In the genomic region with DNA sequence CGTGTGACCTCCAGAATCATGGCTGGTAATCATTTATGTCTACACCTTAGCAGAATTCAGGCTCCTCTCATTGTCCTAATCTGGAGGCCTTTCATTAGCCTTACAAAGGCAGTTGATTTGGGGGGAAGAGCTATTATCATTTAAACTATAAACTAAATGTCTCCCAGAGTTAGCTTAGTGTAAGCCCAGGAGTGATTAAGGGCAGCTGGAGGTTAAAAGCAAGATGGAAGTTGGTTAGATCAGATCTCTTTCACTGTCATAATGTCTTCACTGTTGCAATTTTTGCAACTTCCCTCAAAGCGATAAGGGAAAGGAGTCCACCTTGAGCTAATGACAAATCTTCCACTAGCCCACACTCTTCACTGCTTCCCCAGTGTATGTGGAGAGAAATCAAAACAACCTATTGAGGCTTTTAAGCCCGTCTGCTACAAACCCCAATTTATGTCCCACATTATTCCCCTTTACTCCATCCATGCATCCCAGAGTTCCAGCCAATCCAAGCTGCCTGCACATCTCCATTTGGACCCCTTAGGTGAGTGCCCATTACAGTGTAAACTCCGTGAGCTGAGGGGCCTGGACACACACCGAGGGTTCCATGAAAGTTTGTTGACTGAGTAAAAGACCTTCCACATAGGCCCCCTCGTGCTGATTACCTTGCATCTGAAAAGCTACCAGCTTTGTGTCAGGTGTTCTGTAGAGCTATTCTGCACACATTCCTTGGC, we compare ENCODE assay signal across 22 cellular contexts.
DNase-seq lines count a peak whose midpoint lies in the region; ATAC-seq and TF ChIP-seq lines count a peak whose summit lies in the region.
"Had no signal": no experiment of that assay in that cellular context is flagged by ENCODE, and none has a peak within 500 bp of the region (broad histone marks: within the 10 kb centered on the region; RNA-seq: fewer than 3 reads in every experiment).

No MANE protein-coding gene starts in this region.

- H3K36me3 ChIP-seq in endodermal cell (ENCODE audit: control insufficient read depth, insufficient read depth, low read length) (no peaks in the 10 kb centered on the region), upper lobe of right lung (no peaks in the 10 kb centered on the region)
- H3K36me3 ChIP-seq in naive thymus-derived CD4-positive, alpha-beta T cell (ENCODE audit: control insufficient read depth in 2 of 3, insufficient read depth in 3 of 3, low read length in 3 of 3) = no peaks in the 10 kb centered on the region
- H3K36me3 ChIP-seq: SJSA1 had no signal

- peak overlapping the region; percentile 63 for H3K56ac ChIP-seq in H9 (ENCODE audit: insufficient read length, low read depth, low read length)

- H3K9me3 Mint-ChIP-seq in H9 (peaks cover 0 to 3% of the 10 kb centered on the region in 2 experiments; a peak in 2 of 5 replicates), endodermal cell (no peaks in the 10 kb centered on the region)
- peaks cover 0 to 6% (median 3%) of the 10 kb centered on the region in 11 donors for H3K9me3 Mint-ChIP-seq in naive thymus-derived CD4-positive, alpha-beta T cell

- H3K4me1 ChIP-seq in H9 (ENCODE audit: insufficient read depth, low read length) (peaks cover 18% of the 10 kb centered on the region; the same call in 1 of the 2 replicates), endodermal cell (ENCODE audit: control insufficient read depth, insufficient read depth, low read length) (peaks cover 10% of the 10 kb centered on the region), upper lobe of right lung (no peaks in the 10 kb centered on the region)
- no peaks in the 10 kb centered on the region for H3K4me1 ChIP-seq in naive thymus-derived CD4-positive, alpha-beta T cell (ENCODE audit: control insufficient read depth in 2 of 2, insufficient read depth in 2 of 2, low read length in 2 of 2)
- H3K4me1 ChIP-seq: A549, SJSA1 had no signal

- ATAC-seq in naive thymus-derived CD4-positive, alpha-beta T cell = peak; percentile 49
- ATAC-seq in upper lobe of right lung (no peak), HG03280 (IDR thresholded peaks at IDR 0.05; ENCODE audit: unreplicated experiment) (no peak)
- ATAC-seq: A549, Right ventricle myocardium inferior had no signal

- no peak overlapping the region for H3K4ac ChIP-seq in H9 (ENCODE audit: low read depth, low read length)

- H3K27ac Mint-ChIP-seq in H9 (peak overlapping the region; percentile 96 to 97 (median 97)), endodermal cell (peak overlapping the region; percentile 56)
- H3K27ac Mint-ChIP-seq in naive thymus-derived CD4-positive, alpha-beta T cell = no peak overlapping the region
- H3K27ac Mint-ChIP-seq: B cell, CD14-positive monocyte, IgD-negative memory B cell had no signal

- peak overlapping the region; percentile 58 for H2AK5ac ChIP-seq in H9 (ENCODE audit: insufficient read length, low read length)

- H3T11ph ChIP-seq in H9 (ENCODE audit: low read length) = peak overlapping the region; percentile 2

- H3K23ac ChIP-seq in H9 (ENCODE audit: insufficient read length, low read depth, low read length) = no peak overlapping the region

- H3K18ac ChIP-seq in H9 (ENCODE audit: insufficient read length, low read depth, low read length) = no peak overlapping the region

- CTCF ChIA-PET in naive thymus-derived CD4-positive, alpha-beta T cell (lab: Charles Lee) = no interaction called here

- WGBS in H9 (ENCODE audit: extremely low coverage, insufficient read length, low lambda C conversion rate) = no CpG with 5 or more reads among the region's 6 CpGs
- WGBS in endodermal cell (ENCODE audit: insufficient coverage in 1 of 2, insufficient read length in 1 of 2), 2 experiments = 76 to 83% methylated on average over 4 to 6 of the region's 6 CpGs

- peak overlapping the region; percentile 70; the same call in 1 of the 2 replicates for H3K14ac ChIP-seq in H9 (ENCODE audit: insufficient read depth, low read length)

- H4K8ac ChIP-seq in H9 (replicated peaks; ENCODE audit: insufficient read length, low read depth, low read length) = no peak overlapping the region

- H3K4me3 Mint-ChIP-seq in H9 (peak overlapping the region; percentile 3 to 25; a peak in 3 of 5 replicates), endodermal cell (no peak overlapping the region)
- H3K4me3 Mint-ChIP-seq in naive thymus-derived CD4-positive, alpha-beta T cell = no peak overlapping the region
- H3K4me3 Mint-ChIP-seq: B cell, CD14-positive monocyte, IgD-negative memory B cell had no signal

- no peak overlapping the region for H3K9ac ChIP-seq in H9 (ENCODE audit: extremely low read depth, insufficient read length, low read length)
- H3K9ac ChIP-seq in endodermal cell (ENCODE audit: extremely low read depth, low read length, poor library complexity, severe bottlenecking) = no peak overlapping the region

- H2BK15ac ChIP-seq in H9 (ENCODE audit: low read depth, low read length) = no peak overlapping the region

- H3K27ac ChIP-seq in H9 (ENCODE audit: insufficient read length, low read depth, low read length) (peak overlapping the region; percentile 99), endodermal cell (ENCODE audit: low read depth, low read length) (no peak overlapping the region), upper lobe of right lung (no peak overlapping the region)
- H3K27ac ChIP-seq in naive thymus-derived CD4-positive, alpha-beta T cell (ENCODE audit: low read depth, low read length) = no peak overlapping the region
- H3K27ac ChIP-seq: A549, SJSA1 had no signal

- POLR2A ChIA-PET in naive thymus-derived CD4-positive, alpha-beta T cell (lab: Charles Lee) = no interaction called here

- H2BK120ac ChIP-seq in H9 (ENCODE audit: low read depth, low read length, poor library complexity, severe bottlenecking) = no peak overlapping the region

- no peaks in the 10 kb centered on the region for H3K79me2 ChIP-seq in H9 (ENCODE audit: insufficient read depth, low read length)

- peak overlapping the region; percentile 48 for H3K4me2 ChIP-seq in H9 (ENCODE audit: insufficient read depth, insufficient read length, low read length)
- H3K4me2 ChIP-seq: A549 had no signal

- no peak overlapping the region for H2BK5ac ChIP-seq in H9 (ENCODE audit: insufficient read length, low read length)

- H3K79me1 ChIP-seq in H9 (ENCODE audit: insufficient read depth, low read depth, low read length, poor library complexity, severe bottlenecking) = no peaks in the 10 kb centered on the region

- H2BK20ac ChIP-seq in H9 (ENCODE audit: low read depth, low read length, poor library complexity, severe bottlenecking) = no peak overlapping the region

- H3K36me3 Mint-ChIP-seq in H9 (ENCODE audit: insufficient read depth in 1 of 3, low read depth in 3 of 3) (peaks cover 4 to 6% (median 5%) of the 10 kb centered on the region in 3 experiments; a peak in 3 of 7 replicates), endodermal cell (ENCODE audit: low read depth) (no peaks in the 10 kb centered on the region)
- peaks cover 0 to 8% (median 0%) of the 10 kb centered on the region in 5 donors for H3K36me3 Mint-ChIP-seq in naive thymus-derived CD4-positive, alpha-beta T cell
- H3K36me3 Mint-ChIP-seq: CD14-positive monocyte had no signal

- H4K91ac ChIP-seq in H9 (ENCODE audit: insufficient read length, low read depth, low read length) = no peak overlapping the region

- DNase-seq in H9 (no peak), NCI-H2227 (lab: John Stamatoyannopoulos, UW; ENCODE audit: unreplicated experiment) (peak; percentile 11), endodermal cell (no peak), COLO829 (ENCODE audit: low spot score) (no peak), upper lobe of right lung (no peak)
- DNase-seq in naive thymus-derived CD4-positive, alpha-beta T cell = no peak
- DNase-seq: DMS53, GF-D8, H7, Karpas-422, NCI-H1694, NCI-H2081, NCI-H2171, NCI-H446, NCI-H526 had no signal

- no peak overlapping the region for H2AFZ ChIP-seq in H9 (ENCODE audit: low read length)

- H3K23me2 ChIP-seq in H9 (ENCODE audit: insufficient read length, low read depth, low read length, poor library complexity, severe bottlenecking) = no peaks in the 10 kb centered on the region

- H3K27me3 Mint-ChIP-seq in H9 (ENCODE audit: low read depth) (no peaks in the 10 kb centered on the region), endodermal cell (ENCODE audit: insufficient read depth) (no peaks in the 10 kb centered on the region)
- H3K27me3 Mint-ChIP-seq in naive thymus-derived CD4-positive, alpha-beta T cell = peaks cover 0 to 46% (median 29%) of the 10 kb centered on the region in 5 donors

- H4K20me1 ChIP-seq in H9 (ENCODE audit: control insufficient read depth, insufficient read depth, insufficient read length) = no peaks in the 10 kb centered on the region

- TF ChIP-seq CTCF in H9 (conservative IDR thresholded peaks at IDR 0.05) = no peak
- TF ChIP-seq CTCF in endodermal cell (conservative IDR thresholded peaks at IDR 0.05) = no peak
- TF ChIP-seq CTCF in upper lobe of right lung (IDR thresholded peaks at IDR 0.05) = no peak

- H3K4me1 Mint-ChIP-seq in H9 (peaks cover 61 to 70% of the 10 kb centered on the region in 2 experiments), endodermal cell (peaks cover 34% of the 10 kb centered on the region)
- peaks cover 0 to 3% (median 0%) of the 10 kb centered on the region in 7 donors for H3K4me1 Mint-ChIP-seq in naive thymus-derived CD4-positive, alpha-beta T cell
- H3K4me1 Mint-ChIP-seq: B cell, CD14-positive monocyte, IgD-negative memory B cell had no signal

- no peaks in the 10 kb centered on the region for H3K27me3 ChIP-seq in H9 (ENCODE audit: insufficient read depth, low read length)
- no peaks in the 10 kb centered on the region for H3K27me3 ChIP-seq in endodermal cell (ENCODE audit: control insufficient read depth, insufficient read depth, low read length, poor library complexity, severe bottlenecking)
- no peaks in the 10 kb centered on the region for H3K27me3 ChIP-seq in naive thymus-derived CD4-positive, alpha-beta T cell (ENCODE audit: control insufficient read depth in 2 of 2, insufficient read depth in 2 of 2, low read length in 2 of 2)
- H3K27me3 ChIP-seq in upper lobe of right lung = no peaks in the 10 kb centered on the region
- H3K27me3 ChIP-seq: SJSA1 had no signal

- H3K9me3 ChIP-seq in H9 (ENCODE audit: control insufficient read depth, low read depth, low read length) (no peaks in the 10 kb centered on the region), endodermal cell (ENCODE audit: control insufficient read depth, low read length) (no peaks in the 10 kb centered on the region), upper lobe of right lung (no peaks in the 10 kb centered on the region)
- no peaks in the 10 kb centered on the region for H3K9me3 ChIP-seq in naive thymus-derived CD4-positive, alpha-beta T cell (ENCODE audit: control insufficient read depth in 2 of 3, low read length in 3 of 3)
- H3K9me3 ChIP-seq: A549, SJSA1 had no signal

- H2BK12ac ChIP-seq in H9 (ENCODE audit: insufficient read length, low read depth, low read length) = peak overlapping the region; percentile 96

- H4K5ac ChIP-seq in H9 (ENCODE audit: insufficient read length, low read depth, low read length) = no peak overlapping the region

- H3K4me3 ChIP-seq in endodermal cell (ENCODE audit: low read length) (no peak overlapping the region), upper lobe of right lung (no peak overlapping the region)
- H3K4me3 ChIP-seq in naive thymus-derived CD4-positive, alpha-beta T cell (ENCODE audit: low read length) = no peak overlapping the region
- H3K4me3 ChIP-seq: A549, SJSA1 had no signal

- intact Hi-C loops in naive thymus-derived CD4-positive, alpha-beta T cell (cut with micrococcal nuclease) = no loop called here
- intact Hi-C loops in upper lobe of right lung (cut with DNase I) = no loop called here

Comparison
In these comparisons a context has a peak if more than half of its experiments do, and no peak if none do; other contexts are left out.
1. H3K27ac Mint-ChIP-seq: peak in H9 (3 of 3) and endodermal cell (single experiment); none in naive thymus-derived CD4-positive, alpha-beta T cell (0 of 9).
2. H3K4me3 Mint-ChIP-seq: peak in H9 (2 of 2); none in endodermal cell (single experiment) and naive thymus-derived CD4-positive, alpha-beta T cell (0 of 10).